ENCODE assay signal across 24 cellular contexts in the genomic region with DNA sequence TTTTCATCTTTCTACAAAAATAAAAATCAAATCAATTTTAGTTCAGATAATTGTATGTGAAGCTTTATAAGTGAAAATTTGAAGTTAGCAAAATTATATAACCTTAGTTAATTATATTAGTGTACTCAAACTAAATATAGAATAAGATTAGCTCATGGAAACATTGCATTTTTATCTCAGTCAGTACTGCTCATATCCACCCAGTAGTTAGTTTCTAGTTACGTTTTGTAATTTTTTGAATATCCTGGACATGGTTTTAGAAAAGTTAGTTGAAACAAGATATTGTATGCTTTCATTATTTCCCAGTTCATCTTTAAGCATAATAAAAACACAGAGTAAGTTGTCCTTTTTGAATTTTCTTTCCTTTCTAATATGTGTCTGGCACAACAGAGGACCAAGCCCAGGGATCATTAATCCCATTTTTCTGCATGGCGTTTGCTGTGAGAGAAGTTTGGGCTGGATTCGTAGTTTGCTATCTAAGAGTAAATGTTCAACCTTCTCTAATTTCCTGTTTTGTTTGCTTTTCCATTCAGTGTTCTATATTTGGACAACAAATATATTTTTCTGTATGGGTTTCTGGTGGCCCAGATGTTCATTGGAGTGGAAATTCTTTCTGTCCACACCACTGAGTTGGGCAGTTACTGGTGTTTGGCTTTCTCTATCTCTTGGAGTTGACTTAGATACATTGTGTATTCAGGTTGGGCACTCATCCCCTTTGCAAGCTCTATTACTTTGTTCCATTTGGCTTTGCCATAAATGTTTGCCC. TPM values are rescaled to one million over a fixed set of nuclear protein-coding genes. Genes with fewer than 3 reads are reported as not detected.
DNase-seq lines count a peak whose midpoint lies in the region; ATAC-seq and TF ChIP-seq lines count a peak whose summit lies in the region.
"Had no signal": no experiment of that assay in that cellular context is flagged by ENCODE, and none has a peak within 500 bp of the region (broad histone marks: within the 10 kb centered on the region; RNA-seq: fewer than 3 reads in every experiment).

No MANE protein-coding gene starts in this region.

- CTCF ChIA-PET in activated naive CD4-positive, alpha-beta T cell treated with anti-CD3 and anti-CD28 coated beads, Interleukin-2, amount 10 ng/mL, durations not matched to agents 7 days and 5 days (lab: Charles Lee), result no interaction called here

- TF ChIP-seq CTCF in type B pancreatic cell (conservative IDR thresholded peaks at IDR 0.05) (no peak), mucosa of descending colon (IDR thresholded peaks at IDR 0.05) (no peak)

- no peaks in the 10 kb centered on the region for H3K36me3 ChIP-seq in endocrine pancreas (ENCODE audit: control insufficient read depth, insufficient read depth, low read length)
- no peaks in the 10 kb centered on the region for H3K36me3 ChIP-seq in mucosa of descending colon (ENCODE audit: low read depth)

- no peaks in the 10 kb centered on the region for H3K9me3 Mint-ChIP-seq in activated naive CD4-positive, alpha-beta T cell treated with anti-CD3 and anti-CD28 coated beads, Interleukin-2, amount 50 U/mL, for 24 hours
- H3K9me3 Mint-ChIP-seq in activated naive CD4-positive, alpha-beta T cell treated with anti-CD3 and anti-CD28 coated beads, Interleukin-2, amount 10 ng/mL, durations not matched to agents 7 days and 5 days, result no peaks in the 10 kb centered on the region
- peaks cover 4% of the 10 kb centered on the region for H3K9me3 Mint-ChIP-seq in type B pancreatic cell
- H3K9me3 Mint-ChIP-seq: activated CD4-positive, alpha-beta T cell treated with anti-CD3 and anti-CD28 coated beads, Interleukin-2, amount 10 ng/mL, durations not matched to agents 24 days and 14 days; dendritic cell treated with granulocyte-macrophage colony-stimulating factor and Interleukin-4, amounts not matched to agents 40 ng/mL and 50 ng/mL, for 4 days; stimulated activated naive CD8-positive, alpha-beta T cell treated with anti-CD3 and anti-CD28 coated beads, Interleukin-15, Interleukin-2, amounts not matched to agents 100 ng/mL and 50 ng/mL, for 24 hours; T-helper 2 cell treated with Interferon-gamma antibody and Interleukin-4, amounts not matched to agents 5 μg/mL and 100 μg/mL, for 36 hours had no signal

- intact Hi-C loops in mucosa of descending colon (cut with DNase I, micrococcal nuclease), result no loop called here

- DNase-seq in activated naive CD4-positive, alpha-beta T cell treated with anti-CD3 and anti-CD28 coated beads, Interleukin-2, amount 10 ng/mL, durations not matched to agents 7 days and 5 days, result no peak
- DNase-seq in NCI-H146 (lab: John Stamatoyannopoulos, UW), result peak; percentile 43
- no peak for DNase-seq in type B pancreatic cell (ENCODE audit: extremely low spot score, unreplicated experiment)
- no peak for DNase-seq in mucosa of descending colon
- DNase-seq in KG1 (lab: John Stamatoyannopoulos, UW), result no peak
- no peak for DNase-seq in HT-29 (ENCODE audit: low spot score)
- DNase-seq: activated CD4-positive, alpha-beta T cell treated with anti-CD3 and anti-CD28 coated beads, Interleukin-2, amount 10 ng/mL, durations not matched to agents 24 days and 14 days; activated naive CD4-positive, alpha-beta T cell treated with anti-CD3 and anti-CD28 coated beads for 36 hours; activated T-cell treated with anti-CD3 and anti-CD28 coated beads, Interleukin-2, amount 50 U/mL, for 72 hours; amygdala; Caco-2; DND-41; Karpas-422; NCI-H1048; NCI-H2107; NCI-H526 had no signal

- H3K9ac ChIP-seq in endocrine pancreas (ENCODE audit: control insufficient read depth, insufficient read depth, low read length), result no peak overlapping the region

- H3K4me1 Mint-ChIP-seq in activated naive CD4-positive, alpha-beta T cell treated with anti-CD3 and anti-CD28 coated beads, Interleukin-2, amount 50 U/mL, for 24 hours, result peaks cover 65% of the 10 kb centered on the region
- H3K4me1 Mint-ChIP-seq in activated naive CD4-positive, alpha-beta T cell treated with anti-CD3 and anti-CD28 coated beads, Interleukin-2, amount 10 ng/mL, durations not matched to agents 7 days and 5 days, result peaks cover 9% of the 10 kb centered on the region
- H3K4me1 Mint-ChIP-seq in type B pancreatic cell (ENCODE audit: unreplicated experiment), result peaks cover 10% of the 10 kb centered on the region

- H3K4me1 ChIP-seq in endocrine pancreas (ENCODE audit: control insufficient read depth, insufficient read depth, low read length) (no peaks in the 10 kb centered on the region), mucosa of descending colon (ENCODE audit: low read depth) (no peaks in the 10 kb centered on the region)

- no peaks in the 10 kb centered on the region for H3K27me3 Mint-ChIP-seq in activated naive CD4-positive, alpha-beta T cell treated with anti-CD3 and anti-CD28 coated beads, Interleukin-2, amount 50 U/mL, for 24 hours
- H3K27me3 Mint-ChIP-seq in activated naive CD4-positive, alpha-beta T cell treated with anti-CD3 and anti-CD28 coated beads, Interleukin-2, amount 10 ng/mL, durations not matched to agents 7 days and 5 days, result no peaks in the 10 kb centered on the region
- no peaks in the 10 kb centered on the region for H3K27me3 Mint-ChIP-seq in type B pancreatic cell
- H3K27me3 Mint-ChIP-seq: activated CD4-positive, alpha-beta T cell treated with anti-CD3 and anti-CD28 coated beads, Interleukin-2, amount 10 ng/mL, durations not matched to agents 24 days and 14 days; dendritic cell treated with granulocyte-macrophage colony-stimulating factor and Interleukin-4, amounts not matched to agents 40 ng/mL and 50 ng/mL, for 4 days; progenitor cell of endocrine pancreas; stimulated activated naive CD8-positive, alpha-beta T cell treated with anti-CD3 and anti-CD28 coated beads, Interleukin-15, Interleukin-2, amounts not matched to agents 100 ng/mL and 50 ng/mL, for 24 hours had no signal

- H3K27me3 ChIP-seq in endocrine pancreas (ENCODE audit: control insufficient read depth, insufficient read depth, low read length), result no peaks in the 10 kb centered on the region

- H3K9me3 ChIP-seq in endocrine pancreas (ENCODE audit: control insufficient read depth, low read length) (no peaks in the 10 kb centered on the region), mucosa of descending colon (no peaks in the 10 kb centered on the region)
- H3K9me3 ChIP-seq: Caco-2 had no signal

- H3K27ac Mint-ChIP-seq in activated naive CD4-positive, alpha-beta T cell treated with anti-CD3 and anti-CD28 coated beads, Interleukin-2, amount 50 U/mL, for 24 hours, result no peak overlapping the region
- H3K27ac Mint-ChIP-seq in activated naive CD4-positive, alpha-beta T cell treated with anti-CD3 and anti-CD28 coated beads, Interleukin-2, amount 10 ng/mL, durations not matched to agents 7 days and 5 days, result no peak overlapping the region
- H3K27ac Mint-ChIP-seq in type B pancreatic cell, result no peak overlapping the region
- H3K27ac Mint-ChIP-seq: activated CD4-positive, alpha-beta T cell treated with anti-CD3 and anti-CD28 coated beads, Interleukin-2, amount 10 ng/mL, durations not matched to agents 24 days and 14 days; activated naive CD4-positive, alpha-beta T cell treated with anti-CD3 and anti-CD28 coated beads for 36 hours; activated T-cell treated with anti-CD3 and anti-CD28 coated beads, Interleukin-2, amount 50 U/mL, for 72 hours; dendritic cell treated with granulocyte-macrophage colony-stimulating factor and Interleukin-4, amounts not matched to agents 40 ng/mL and 50 ng/mL, for 4 days; progenitor cell of endocrine pancreas; stimulated activated naive CD8-positive, alpha-beta T cell treated with anti-CD3 and anti-CD28 coated beads, Interleukin-15, Interleukin-2, amounts not matched to agents 100 ng/mL and 50 ng/mL, for 24 hours; T-helper 2 cell treated with Interferon-gamma antibody and Interleukin-4, amounts not matched to agents 5 μg/mL and 100 μg/mL, for 36 hours had no signal

- H3K4me3 ChIP-seq in endocrine pancreas (ENCODE audit: control insufficient read depth, insufficient read depth, low read length), result peak overlapping the region; percentile 40
- no peak overlapping the region for H3K4me3 ChIP-seq in mucosa of descending colon
- H3K4me3 ChIP-seq: lung had no signal

- ATAC-seq in mucosa of descending colon, result no peak
- ATAC-seq: activated T-cell treated with anti-CD3 and anti-CD28 coated beads, Interleukin-2, amount 50 U/mL, for 72 hours; HCT116 had no signal

- H3K36me3 Mint-ChIP-seq in activated naive CD4-positive, alpha-beta T cell treated with anti-CD3 and anti-CD28 coated beads, Interleukin-2, amount 50 U/mL, for 24 hours, result peaks cover 8% of the 10 kb centered on the region
- peaks cover 33% of the 10 kb centered on the region for H3K36me3 Mint-ChIP-seq in activated naive CD4-positive, alpha-beta T cell treated with anti-CD3 and anti-CD28 coated beads, Interleukin-2, amount 10 ng/mL, durations not matched to agents 7 days and 5 days
- peaks cover 10% of the 10 kb centered on the region for H3K36me3 Mint-ChIP-seq in type B pancreatic cell

- peak overlapping the region; percentile 19 for H3K4me3 Mint-ChIP-seq in activated naive CD4-positive, alpha-beta T cell treated with anti-CD3 and anti-CD28 coated beads, Interleukin-2, amount 50 U/mL, for 24 hours
- no peak overlapping the region for H3K4me3 Mint-ChIP-seq in activated naive CD4-positive, alpha-beta T cell treated with anti-CD3 and anti-CD28 coated beads, Interleukin-2, amount 10 ng/mL, durations not matched to agents 7 days and 5 days
- peak overlapping the region; percentile 29 for H3K4me3 Mint-ChIP-seq in type B pancreatic cell
- H3K4me3 Mint-ChIP-seq: activated CD4-positive, alpha-beta T cell treated with anti-CD3 and anti-CD28 coated beads, Interleukin-2, amount 10 ng/mL, durations not matched to agents 24 days and 14 days; activated naive CD4-positive, alpha-beta T cell treated with anti-CD3 and anti-CD28 coated beads for 36 hours; activated T-cell treated with anti-CD3 and anti-CD28 coated beads, Interleukin-2, amount 50 U/mL, for 72 hours; dendritic cell treated with granulocyte-macrophage colony-stimulating factor and Interleukin-4, amounts not matched to agents 40 ng/mL and 50 ng/mL, for 4 days; stimulated activated naive CD8-positive, alpha-beta T cell treated with anti-CD3 and anti-CD28 coated beads, Interleukin-15, Interleukin-2, amounts not matched to agents 100 ng/mL and 50 ng/mL, for 24 hours; T-helper 2 cell treated with Interferon-gamma antibody and Interleukin-4, amounts not matched to agents 5 μg/mL and 100 μg/mL, for 36 hours had no signal

RNA-seq across cellular contexts. Expression of gene TBL1X, which starts 12.1 kb away (rescaled TPM):
- 41.3 and 91.6 TPM in 2 replicates for total RNA-seq in type B pancreatic cell (ENCODE audit: low replicate concordance)
- total RNA-seq in mucosa of descending colon, result 10 to 100 TPM; 12.1 to 26.6 (median 16.3) TPM
- total RNA-seq in HT-29 (2014; rRNA removed; shearing (Covaris generic)), result 10.4 and 14.1 TPM in 2 replicates
